Comparison of ENCODE assay signal across 8 cellular contexts in genomic region chr11:11620966-11621880, GRCh38. TPM values are rescaled to one million over a fixed set of nuclear protein-coding genes. Genes with fewer than 3 reads are reported as not detected.
A peak's percentile ranks its signal among the peaks of the same experiment; 100 is the strongest.
DNase-seq lines count a peak whose midpoint lies in the region; ATAC-seq and TF ChIP-seq lines count a peak whose summit lies in the region.

No MANE protein-coding gene starts in this region.

- peaks cover 17% of the 10 kb centered on the region for H3K4me1 ChIP-seq in SJSA1 (replicated peaks)
- H3K4me1 ChIP-seq in effector memory CD4-positive, alpha-beta T cell (ENCODE audit: control insufficient read depth, insufficient read depth, low read length, poor library complexity, severe bottlenecking) = peaks cover 15% of the 10 kb centered on the region
- peaks cover 0 to 43% (median 23%) of the 10 kb centered on the region in 4 donors for H3K4me1 ChIP-seq in tibial artery

- H3K27ac ChIP-seq in SJSA1 = no peak overlapping the region
- H3K27ac ChIP-seq in effector memory CD4-positive, alpha-beta T cell (ENCODE audit: insufficient read depth, low read length, poor library complexity, severe bottlenecking) = no peak overlapping the region
- H3K27ac ChIP-seq in tibial artery = peak overlapping the region; percentile 78 to 87

- H3K4me3 ChIP-seq in GM12865 (ENCODE audit: low read depth, low read length) (peak overlapping the region; percentile 59), SJSA1 (peak overlapping the region; percentile 40), tibial artery (peak overlapping the region; percentile 73 to 94)
- H3K4me3 ChIP-seq in effector memory CD4-positive, alpha-beta T cell (ENCODE audit: insufficient read depth, low read depth, low read length, poor library complexity, severe bottlenecking) = peak overlapping the region; percentile 11

- DNase-seq in A172 (ENCODE audit: low spot score) = peak; percentile 10
- peak; percentile 72 for DNase-seq in GM12865 (ENCODE audit: low read depth)
- peak in 1 of 2 experiments; percentile 20 for DNase-seq in SJSA1 (ENCODE audit: low read depth in 1 of 2, low spot score in 2 of 2)
- DNase-seq in effector memory CD4-positive, alpha-beta T cell = no peak
- peak; percentile 19 for DNase-seq in midbrain (lab: John Stamatoyannopoulos, UW)
- DNase-seq in tibial artery = peak; percentile 45 to 80

- H3K27me3 ChIP-seq in SJSA1 (replicated peaks) = peaks cover 26% of the 10 kb centered on the region
- H3K27me3 ChIP-seq in effector memory CD4-positive, alpha-beta T cell (replicated peaks; ENCODE audit: control insufficient read depth, insufficient read depth, low read length, poor library complexity, severe bottlenecking) = peaks cover 14% of the 10 kb centered on the region
- no peaks in the 10 kb centered on the region for H3K27me3 ChIP-seq in tibial artery

- intact Hi-C loops in tibial artery (cut with DNase I; ENCODE audit: low total_unique reads) = loop anchor here (2.0 kb wide), 1 partner anchor 214 kb away; no protein-coding TSS in a partner anchor

- ATAC-seq in HG02885 (IDR thresholded peaks at IDR 0.05; ENCODE audit: poor library complexity, unreplicated experiment) = peak; percentile 31
- no peak for ATAC-seq in GM19328 (IDR thresholded peaks at IDR 0.05; ENCODE audit: unreplicated experiment)

- H3K9me3 ChIP-seq in SJSA1 (replicated peaks) (no peaks in the 10 kb centered on the region), tibial artery (no peaks in the 10 kb centered on the region)
- H3K9me3 ChIP-seq in effector memory CD4-positive, alpha-beta T cell (ENCODE audit: control insufficient read depth, low read length) = no peaks in the 10 kb centered on the region

- no peak for TF ChIP-seq CTCF in GM12865 (IDR thresholded peaks at IDR 0.05; ENCODE audit: insufficient read depth, low read depth, low read length, missing control alignments)
- peak in 1 of 2 experiments; percentile 15 for TF ChIP-seq CTCF in tibial artery (IDR thresholded peaks at IDR 0.05)

- H3K36me3 ChIP-seq in SJSA1 = no peaks in the 10 kb centered on the region
- no peaks in the 10 kb centered on the region for H3K36me3 ChIP-seq in effector memory CD4-positive, alpha-beta T cell (ENCODE audit: control insufficient read depth, insufficient read depth, low read length)
- H3K36me3 ChIP-seq in tibial artery = no peaks in the 10 kb centered on the region

RNA-seq across cellular contexts. Expression of gene GALNT18, which starts 0.6 kb away (rescaled TPM):
- 3.7 and 5.7 TPM in 2 replicates for total RNA-seq in A172 (2014; rRNA removed; shearing (Covaris generic))
- 1.5 and 6.6 TPM in 2 replicates for total RNA-seq in SJSA1 (2014; rRNA removed; shearing (Covaris generic))

Comparison
In these comparisons a context has a peak if more than half of its experiments do, and no peak if none do; other contexts are left out.
1. DNase-seq: peak in A172 (single experiment), GM12865 (single experiment), midbrain (single experiment) and tibial artery (2 of 2); none in effector memory CD4-positive, alpha-beta T cell (0 of 3).
2. H3K4me3 ChIP-seq: peak in every context shown above with its lines; median percentile 84 in tibial artery; 59 in GM12865; 40 in SJSA1; 11 in effector memory CD4-positive, alpha-beta T cell.
3. H3K27ac ChIP-seq: peak in tibial artery (2 of 2); none in SJSA1 (single experiment) and effector memory CD4-positive, alpha-beta T cell (single experiment).